In the genomic region with DNA sequence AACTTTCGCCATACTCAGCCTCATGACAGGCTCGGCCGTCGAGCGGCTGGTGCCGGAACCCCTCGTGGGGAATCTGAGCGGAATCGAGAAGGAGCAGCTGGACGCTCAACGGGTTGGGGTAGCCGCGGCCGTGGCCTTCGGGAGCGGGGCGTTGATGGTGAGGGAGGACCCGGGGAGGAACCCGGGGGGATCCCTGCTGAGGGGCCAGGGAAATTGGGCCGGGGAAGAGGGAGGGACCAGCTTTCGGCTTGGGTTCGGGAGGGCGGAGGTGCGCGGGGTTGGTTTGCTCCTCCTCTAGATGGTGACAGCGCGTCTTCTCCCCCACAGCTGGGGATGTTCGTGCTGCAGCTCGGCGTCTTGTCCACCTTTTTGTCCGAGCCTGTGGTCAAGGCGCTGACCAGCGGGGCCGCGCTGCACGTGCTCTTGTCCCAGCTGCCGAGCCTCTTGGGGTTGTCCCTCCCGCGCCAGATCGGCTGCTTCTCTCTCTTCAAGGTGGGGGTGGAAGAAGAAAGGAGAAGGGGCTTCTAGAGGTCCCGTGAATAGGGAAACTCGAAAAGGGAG, we compare ENCODE assay signal across 8 cellular contexts. TPM values are rescaled to one million over a fixed set of nuclear protein-coding genes. Genes with fewer than 3 reads are reported as not detected.
DNase-seq lines count a peak whose midpoint lies in the region; ATAC-seq, FAIRE-seq and TF ChIP-seq lines count a peak whose summit lies in the region.

No MANE protein-coding gene starts in this region.

- H3K9ac ChIP-seq in H9 (ENCODE audit: extremely low read depth, insufficient read length, low read length) (no peak overlapping the region), skeletal muscle satellite cell (ENCODE audit: low read depth, low read length) (no peak overlapping the region)

- intact Hi-C loops in activated T-helper 2 cell treated with anti-CD3 and anti-CD28 coated beads, Interferon-gamma antibody, Interleukin-2, Interleukin-4, amounts not matched to agents 10 μg/mL and 5 μg/mL and 100 μg/mL, durations not matched to agents 14 hours and 24 hours and 36 hours (cut with micrococcal nuclease), result loop anchor here (1.0 to 5.0 kb wide), 3 partner anchors 38 to 379 kb away; partner anchors contain the start of gene GLI1
- intact Hi-C loops in right cardiac atrium (cut with DNase I), result loop anchor here in 3 of 4 donors (2.0 to 10.0 kb wide), 3 partner anchors 36 to 156 kb away; no protein-coding TSS in a partner anchor

- H2AFZ ChIP-seq in H9 (ENCODE audit: low read length), result no peak overlapping the region

- H4K5ac ChIP-seq in H9 (ENCODE audit: insufficient read length, low read depth, low read length), result no peak overlapping the region

- peaks cover 26 to 32% of the 10 kb centered on the region in 2 experiments for H3K4me1 Mint-ChIP-seq in H9
- peaks cover 15% of the 10 kb centered on the region for H3K4me1 Mint-ChIP-seq in activated T-helper 2 cell treated with anti-CD3 and anti-CD28 coated beads, Interferon-gamma antibody, Interleukin-2, Interleukin-4, amounts not matched to agents 10 μg/mL and 5 μg/mL and 100 μg/mL, durations not matched to agents 14 hours and 24 hours and 36 hours (ENCODE audit: low read depth)

- no peak for FAIRE-seq in GM19239 (lab: Jason Lieb, UNC)

- peaks cover 96% of the 10 kb centered on the region for H3K27me3 Mint-ChIP-seq in H9 (ENCODE audit: low read depth)
- peaks cover 89% of the 10 kb centered on the region for H3K27me3 Mint-ChIP-seq in activated T-helper 2 cell treated with anti-CD3 and anti-CD28 coated beads, Interferon-gamma antibody, Interleukin-2, Interleukin-4, amounts not matched to agents 10 μg/mL and 5 μg/mL and 100 μg/mL, durations not matched to agents 14 hours and 24 hours and 36 hours (ENCODE audit: low read depth)

- H3K36me3 ChIP-seq in skeletal muscle satellite cell (ENCODE audit: insufficient read depth, low read length), result no peaks in the 10 kb centered on the region

- no CpG with 5 or more reads among the region's 42 CpGs for WGBS in H9 (ENCODE audit: extremely low coverage, insufficient read length, low lambda C conversion rate)
- WGBS in right cardiac atrium, result 4% methylated on average over 42 of the region's 42 CpGs

- H3K14ac ChIP-seq in H9 (ENCODE audit: insufficient read depth, low read length), result no peak overlapping the region

- no peak overlapping the region for H2BK12ac ChIP-seq in H9 (ENCODE audit: insufficient read length, low read depth, low read length)

- H3K79me2 ChIP-seq in H9 (ENCODE audit: insufficient read depth, low read length), result no peaks in the 10 kb centered on the region

- DNase-seq in H9 (no peak), right cardiac atrium (peak in 2 of 3 donors; percentile 62 to 69), GM19239 (ENCODE audit: insufficient read length, low spot score) (no peak), anterior cingulate cortex (lab: John Stamatoyannopoulos, UW) (no peak), T-helper 9 cell (no peak), HK-2 (ENCODE audit: unreplicated experiment) (no peak)
- no peak for DNase-seq in activated T-helper 2 cell treated with anti-CD3 and anti-CD28 coated beads, Interferon-gamma antibody, Interleukin-2, Interleukin-4, amounts not matched to agents 10 μg/mL and 5 μg/mL and 100 μg/mL, durations not matched to agents 14 hours and 24 hours and 36 hours (ENCODE audit: low spot score)

- peaks cover 0 to 19% (median 6%) of the 10 kb centered on the region in 3 experiments; a peak in 5 of 7 replicates for H3K36me3 Mint-ChIP-seq in H9 (ENCODE audit: insufficient read depth in 1 of 3, low read depth in 3 of 3)
- H3K36me3 Mint-ChIP-seq in activated T-helper 2 cell treated with anti-CD3 and anti-CD28 coated beads, Interferon-gamma antibody, Interleukin-2, Interleukin-4, amounts not matched to agents 10 μg/mL and 5 μg/mL and 100 μg/mL, durations not matched to agents 14 hours and 24 hours and 36 hours (ENCODE audit: low read depth), result no peaks in the 10 kb centered on the region

- no peak overlapping the region for H3K56ac ChIP-seq in H9 (ENCODE audit: insufficient read length, low read depth, low read length)

- H2BK15ac ChIP-seq in H9 (ENCODE audit: low read depth, low read length), result no peak overlapping the region

- H4K91ac ChIP-seq in H9 (ENCODE audit: insufficient read length, low read depth, low read length), result no peak overlapping the region

- H3K4me1 ChIP-seq in H9 (ENCODE audit: insufficient read depth, low read length) (no peaks in the 10 kb centered on the region), right cardiac atrium (ENCODE audit: control insufficient read depth, insufficient read depth, low read length) (no peaks in the 10 kb centered on the region), skeletal muscle satellite cell (ENCODE audit: control insufficient read depth, insufficient read depth, low read length) (peaks cover 15% of the 10 kb centered on the region)

- H3K23ac ChIP-seq in H9 (ENCODE audit: insufficient read length, low read depth, low read length), result no peak overlapping the region

- no peaks in the 10 kb centered on the region for H3K79me1 ChIP-seq in H9 (ENCODE audit: insufficient read depth, low read depth, low read length, poor library complexity, severe bottlenecking)

- H2BK20ac ChIP-seq in H9 (ENCODE audit: low read depth, low read length, poor library complexity, severe bottlenecking), result no peak overlapping the region

- H3K4me2 ChIP-seq in H9 (ENCODE audit: insufficient read depth, insufficient read length, low read length) (peak overlapping the region; percentile 75), skeletal muscle satellite cell (ENCODE audit: low read length) (peak overlapping the region; percentile 95)

- no peak overlapping the region for H2AK5ac ChIP-seq in H9 (ENCODE audit: insufficient read length, low read length)

- H3K9me3 Mint-ChIP-seq in H9, result peaks cover 0 to 5% of the 10 kb centered on the region in 2 experiments; a peak in 3 of 5 replicates
- no peaks in the 10 kb centered on the region for H3K9me3 Mint-ChIP-seq in activated T-helper 2 cell treated with anti-CD3 and anti-CD28 coated beads, Interferon-gamma antibody, Interleukin-2, Interleukin-4, amounts not matched to agents 10 μg/mL and 5 μg/mL and 100 μg/mL, durations not matched to agents 14 hours and 24 hours and 36 hours

- H2BK120ac ChIP-seq in H9 (ENCODE audit: low read depth, low read length, poor library complexity, severe bottlenecking), result no peak overlapping the region

- peak overlapping the region; percentile 62 to 83 for H3K4me3 Mint-ChIP-seq in H9
- H3K4me3 Mint-ChIP-seq in activated T-helper 2 cell treated with anti-CD3 and anti-CD28 coated beads, Interferon-gamma antibody, Interleukin-2, Interleukin-4, amounts not matched to agents 10 μg/mL and 5 μg/mL and 100 μg/mL, durations not matched to agents 14 hours and 24 hours and 36 hours (ENCODE audit: low read depth), result peak overlapping the region; percentile 74

- peak overlapping the region; percentile 12 for H3K4me3 ChIP-seq in right cardiac atrium (ENCODE audit: low read length)
- peak overlapping the region; percentile 72 for H3K4me3 ChIP-seq in skeletal muscle satellite cell (ENCODE audit: low read length)

- no peak overlapping the region for H3K27ac ChIP-seq in H9 (ENCODE audit: insufficient read length, low read depth, low read length)
- H3K27ac ChIP-seq in right cardiac atrium (ENCODE audit: low read length), result no peak overlapping the region

- no peak overlapping the region for H3K4ac ChIP-seq in H9 (ENCODE audit: low read depth, low read length)

- peak in 1 of 2 donors; percentile 10 for ATAC-seq in right cardiac atrium

- H4K8ac ChIP-seq in H9 (replicated peaks; ENCODE audit: insufficient read length, low read depth, low read length), result no peak overlapping the region

- no peak for TF ChIP-seq CTCF in H9 (conservative IDR thresholded peaks at IDR 0.05)

- no peaks in the 10 kb centered on the region for H4K20me1 ChIP-seq in H9 (ENCODE audit: control insufficient read depth, insufficient read depth, insufficient read length)

- H3K23me2 ChIP-seq in H9 (ENCODE audit: insufficient read length, low read depth, low read length, poor library complexity, severe bottlenecking), result peaks cover 12% of the 10 kb centered on the region

- no peak overlapping the region for H2BK5ac ChIP-seq in H9 (ENCODE audit: insufficient read length, low read length)

- no peak overlapping the region for H3T11ph ChIP-seq in H9 (ENCODE audit: low read length)

- H3K27me3 ChIP-seq in H9 (ENCODE audit: insufficient read depth, low read length) (peaks cover 91% of the 10 kb centered on the region), right cardiac atrium (ENCODE audit: control insufficient read depth, insufficient read depth) (no peaks in the 10 kb centered on the region), skeletal muscle satellite cell (ENCODE audit: control insufficient read depth, insufficient read depth, low read length) (peaks cover 79% of the 10 kb centered on the region)

- no peak overlapping the region for H3K27ac Mint-ChIP-seq in H9
- peak overlapping the region; percentile 33 for H3K27ac Mint-ChIP-seq in activated T-helper 2 cell treated with anti-CD3 and anti-CD28 coated beads, Interferon-gamma antibody, Interleukin-2, Interleukin-4, amounts not matched to agents 10 μg/mL and 5 μg/mL and 100 μg/mL, durations not matched to agents 14 hours and 24 hours and 36 hours

- H3K18ac ChIP-seq in H9 (ENCODE audit: insufficient read length, low read depth, low read length), result no peak overlapping the region

- H3K9me3 ChIP-seq in H9 (ENCODE audit: control insufficient read depth, low read depth, low read length) (no peaks in the 10 kb centered on the region), right cardiac atrium (ENCODE audit: control insufficient read depth, low read length) (no peaks in the 10 kb centered on the region), skeletal muscle satellite cell (replicated peaks; ENCODE audit: low read length) (no peaks in the 10 kb centered on the region)

RNA-seq across cellular contexts. Expression of gene ARHGEF25, which starts 9.8 kb away (rescaled TPM):
- total RNA-seq in H9 (2021), result 22.6 and 24.4 TPM in 2 replicates
- total RNA-seq in activated T-helper 2 cell treated with anti-CD3 and anti-CD28 coated beads, Interferon-gamma antibody, Interleukin-2, Interleukin-4, amounts not matched to agents 10 μg/mL and 5 μg/mL and 100 μg/mL, durations not matched to agents 14 hours and 24 hours and 36 hours, result 1.9 and 2.3 TPM in 2 replicates
- 10 to 100 TPM; 14.0 to 22.6 (median 18.1) TPM for total RNA-seq in right cardiac atrium
- polyA plus RNA-seq in right cardiac atrium, result 21.3 TPM
- total RNA-seq in skeletal muscle satellite cell (2012; rRNA removed), result 1.5 TPM in 2 replicates

RNA-seq across cellular contexts. Expression of gene B4GALNT1, which starts 12.0 kb away (rescaled TPM):
- total RNA-seq in H9 (2021) (2.3 and 2.6 TPM in 2 replicates), right cardiac atrium (1 to 10 TPM; 1.2 to 2.5 (median 2.2) TPM)
- 10.8 and 11.3 TPM in 2 replicates for total RNA-seq in activated T-helper 2 cell treated with anti-CD3 and anti-CD28 coated beads, Interferon-gamma antibody, Interleukin-2, Interleukin-4, amounts not matched to agents 10 μg/mL and 5 μg/mL and 100 μg/mL, durations not matched to agents 14 hours and 24 hours and 36 hours
- 3.3 TPM for polyA plus RNA-seq in right cardiac atrium
- 0.66 and 1.0 TPM in 2 replicates for total RNA-seq in skeletal muscle satellite cell (2012; rRNA removed)

RNA-seq across cellular contexts. Expression of gene DTX3, which starts 16.4 kb away (rescaled TPM):
- total RNA-seq in H9 (2021) (65.2 and 67.5 TPM in 2 replicates), right cardiac atrium (10 to 100 TPM; 29.3 to 44.6 (median 38.1) TPM)
- 17.7 and 21.7 TPM in 2 replicates for total RNA-seq in activated T-helper 2 cell treated with anti-CD3 and anti-CD28 coated beads, Interferon-gamma antibody, Interleukin-2, Interleukin-4, amounts not matched to agents 10 μg/mL and 5 μg/mL and 100 μg/mL, durations not matched to agents 14 hours and 24 hours and 36 hours
- polyA plus RNA-seq in right cardiac atrium, result 28.9 TPM
- 1.3 and 2.0 TPM in 2 replicates for total RNA-seq in skeletal muscle satellite cell (2012; rRNA removed)

RNA-seq across cellular contexts. Expression of gene PIP4K2C, which starts 30.0 kb away (rescaled TPM):
- 37.1 and 40.7 TPM in 2 replicates for total RNA-seq in H9 (2021)
- total RNA-seq in activated T-helper 2 cell treated with anti-CD3 and anti-CD28 coated beads, Interferon-gamma antibody, Interleukin-2, Interleukin-4, amounts not matched to agents 10 μg/mL and 5 μg/mL and 100 μg/mL, durations not matched to agents 14 hours and 24 hours and 36 hours, result 23.2 and 24.6 TPM in 2 replicates
- 10 to 100 TPM; 14.9 to 17.1 (median 15.6) TPM for total RNA-seq in right cardiac atrium
- 8.7 TPM for polyA plus RNA-seq in right cardiac atrium
- 6.6 and 9.1 TPM in 2 replicates for total RNA-seq in skeletal muscle satellite cell (2012; rRNA removed)

Comparison
In these comparisons a context has a peak if more than half of its experiments do, and no peak if none do; other contexts are left out.
1. DNase-seq: peak in right cardiac atrium (2 of 3); none in H9 (single experiment), activated T-helper 2 cell treated with anti-CD3 and anti-CD28 coated beads, Interferon-gamma antibody, Interleukin-2, Interleukin-4, amounts not matched to agents 10 μg/mL and 5 μg/mL and 100 μg/mL, durations not matched to agents 14 hours and 24 hours and 36 hours (single experiment), GM19239 (single experiment), anterior cingulate cortex (0 of 58), T-helper 9 cell (single experiment) and HK-2 (single experiment).